In the genomic region with DNA sequence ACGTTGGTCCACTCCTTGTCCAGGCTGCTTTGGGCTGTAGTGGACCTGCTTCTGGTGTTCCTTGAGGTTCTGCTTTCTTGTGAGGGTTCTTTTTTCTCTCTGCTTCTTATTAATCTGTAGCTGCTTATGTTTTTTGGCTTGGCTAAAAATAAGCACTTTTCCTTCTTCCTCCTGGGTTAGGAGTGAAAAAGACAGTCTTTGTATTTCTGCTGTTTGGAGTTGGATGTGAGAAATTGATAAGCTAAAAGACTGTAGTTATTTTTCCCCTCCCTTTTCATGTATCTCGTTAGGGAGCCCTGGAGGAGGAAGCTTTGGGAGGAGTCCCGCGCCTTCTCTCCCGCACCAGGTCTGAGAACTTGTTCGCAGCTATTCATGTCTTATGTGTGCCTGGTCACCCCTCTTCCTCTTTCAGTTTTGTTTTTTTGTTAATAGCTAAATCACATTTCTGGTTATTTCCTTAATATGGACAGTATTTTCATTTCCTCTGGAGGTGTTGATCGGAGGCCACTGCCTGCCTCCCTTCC, we compare ENCODE assay signal across 8 cellular contexts.
DNase-seq lines count a peak whose midpoint lies in the region; ATAC-seq and TF ChIP-seq lines count a peak whose summit lies in the region.

No MANE protein-coding gene starts in this region.

- peak overlapping the region; percentile 27 for H3K27ac Mint-ChIP-seq in CD8-positive, alpha-beta T cell

- ATAC-seq in CD8-positive, alpha-beta T cell = no peak
- peak; percentile 37 for ATAC-seq in GM21515 (IDR thresholded peaks at IDR 0.05; ENCODE audit: unreplicated experiment)
- ATAC-seq in GM19023 (IDR thresholded peaks at IDR 0.05; ENCODE audit: unreplicated experiment) = no peak
- no peak for ATAC-seq in HG02970 (IDR thresholded peaks at IDR 0.05; ENCODE audit: low FRiP score, unreplicated experiment)
- ATAC-seq in GM19035 (IDR thresholded peaks at IDR 0.05; ENCODE audit: unreplicated experiment) = no peak

- no peaks in the 10 kb centered on the region for H3K27me3 Mint-ChIP-seq in CD8-positive, alpha-beta T cell (ENCODE audit: low read depth)

- CTCF ChIA-PET in CD8-positive, alpha-beta T cell (lab: Charles Lee) = interaction anchor here (1.1 to 1.2 kb wide), 2 partner anchors 21 to 44 kb away, joined by 3 to 4 read pairs; no protein-coding TSS in a partner anchor

- peak overlapping the region; percentile 32 for H3K4me3 Mint-ChIP-seq in CD8-positive, alpha-beta T cell

- H3K36me3 ChIP-seq in CD8-positive, alpha-beta T cell (ENCODE audit: insufficient read depth, low read length) = no peaks in the 10 kb centered on the region

- H3K27me3 ChIP-seq in CD8-positive, alpha-beta T cell (ENCODE audit: insufficient read depth, low read length) = no peaks in the 10 kb centered on the region

- no peaks in the 10 kb centered on the region for H3K9me3 Mint-ChIP-seq in CD8-positive, alpha-beta T cell

- H3K4me1 ChIP-seq in CD8-positive, alpha-beta T cell (ENCODE audit: insufficient read depth, low read length) = peaks cover 7% of the 10 kb centered on the region

- no peak overlapping the region for H3K4me3 ChIP-seq in CD8-positive, alpha-beta T cell (ENCODE audit: low read depth, low read length)

- no peak overlapping the region for H3K27ac ChIP-seq in CD8-positive, alpha-beta T cell (ENCODE audit: low read depth, low read length)

- TF ChIP-seq CTCF in CD8-positive, alpha-beta T cell (IDR thresholded peaks at IDR 0.05) = no peak

- intact Hi-C loops in CD8-positive, alpha-beta T cell (cut with DNase I, micrococcal nuclease) = no loop called here

- peaks cover 76% of the 10 kb centered on the region for H3K4me1 Mint-ChIP-seq in CD8-positive, alpha-beta T cell (ENCODE audit: low read depth)

- POLR2A ChIA-PET in CD8-positive, alpha-beta T cell (lab: Charles Lee) = interaction anchor here (0.7 kb wide), 1 partner anchor 497 kb away, joined by 3 read pairs; no protein-coding TSS in a partner anchor

- H3K36me3 Mint-ChIP-seq in CD8-positive, alpha-beta T cell = peaks cover 4% of the 10 kb centered on the region

- DNase-seq in CD8-positive, alpha-beta T cell = no peak
- DNase-seq in OCI-M1 (lab: John Stamatoyannopoulos, UW) = peak; percentile 94
- peak; percentile 15 for DNase-seq in midbrain (lab: John Stamatoyannopoulos, UW)
- no peak for DNase-seq in NCI-H2029 treated with DMSO at 0.1 percent for 48 hours (lab: John Stamatoyannopoulos, UW)

- no peaks in the 10 kb centered on the region for H3K9me3 ChIP-seq in CD8-positive, alpha-beta T cell (ENCODE audit: low read length)

Comparison
In these comparisons a context has a peak if more than half of its experiments do, and no peak if none do; other contexts are left out.
1. DNase-seq: peak in OCI-M1 (single experiment) and midbrain (single experiment); none in CD8-positive, alpha-beta T cell (0 of 7) and NCI-H2029 treated with DMSO at 0.1 percent for 48 hours (single experiment).